In the genomic region with DNA sequence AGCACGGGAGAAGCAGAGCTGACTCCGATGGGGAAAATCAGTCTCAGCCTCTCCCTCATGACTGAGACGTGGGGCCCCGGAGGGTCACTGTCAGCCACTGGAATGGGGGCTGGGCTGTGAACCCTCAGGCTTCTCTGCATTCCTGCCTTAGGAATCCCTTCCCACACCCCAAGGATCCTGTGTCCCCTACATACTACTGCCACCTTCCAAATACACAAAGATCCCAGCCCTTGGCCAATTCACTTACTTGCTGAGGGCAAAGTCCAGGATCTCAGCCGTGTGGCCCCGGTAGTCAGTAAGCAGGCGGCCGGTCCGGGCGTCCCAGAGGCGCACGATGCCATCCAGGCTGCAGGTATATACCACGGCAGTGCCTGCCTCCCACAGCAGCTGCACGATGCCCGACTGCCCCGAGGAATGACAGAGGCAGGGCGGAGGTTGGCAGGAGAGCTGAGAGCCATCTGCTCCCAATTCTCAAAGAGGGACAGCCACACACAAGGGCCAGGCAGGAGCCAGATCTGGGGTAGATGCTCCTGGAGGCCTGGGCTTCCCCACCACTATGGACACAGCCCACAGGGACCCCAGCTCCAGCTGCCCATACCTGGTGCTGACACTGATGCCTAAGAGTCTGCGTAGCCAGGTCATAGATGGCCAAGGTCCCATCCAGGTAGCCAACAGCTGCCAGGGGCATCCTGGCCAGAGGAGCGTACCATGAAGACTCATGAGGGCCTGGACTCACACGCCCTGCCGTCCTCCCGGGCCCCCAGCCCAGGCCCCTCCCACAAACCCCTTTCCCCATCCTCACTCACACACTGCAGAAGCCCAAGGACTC, we compare ENCODE assay signal across 1 cellular context.
TF ChIP-seq lines count a peak whose summit lies in the region.

No MANE protein-coding gene starts in this region.

TF ChIP-seq in HepG2, 621 proteins besides CTCF, POLR2A, EP300 and RAD21 (continued from another document and continues in another):
- TF ChIP-seq, protein P1, sequence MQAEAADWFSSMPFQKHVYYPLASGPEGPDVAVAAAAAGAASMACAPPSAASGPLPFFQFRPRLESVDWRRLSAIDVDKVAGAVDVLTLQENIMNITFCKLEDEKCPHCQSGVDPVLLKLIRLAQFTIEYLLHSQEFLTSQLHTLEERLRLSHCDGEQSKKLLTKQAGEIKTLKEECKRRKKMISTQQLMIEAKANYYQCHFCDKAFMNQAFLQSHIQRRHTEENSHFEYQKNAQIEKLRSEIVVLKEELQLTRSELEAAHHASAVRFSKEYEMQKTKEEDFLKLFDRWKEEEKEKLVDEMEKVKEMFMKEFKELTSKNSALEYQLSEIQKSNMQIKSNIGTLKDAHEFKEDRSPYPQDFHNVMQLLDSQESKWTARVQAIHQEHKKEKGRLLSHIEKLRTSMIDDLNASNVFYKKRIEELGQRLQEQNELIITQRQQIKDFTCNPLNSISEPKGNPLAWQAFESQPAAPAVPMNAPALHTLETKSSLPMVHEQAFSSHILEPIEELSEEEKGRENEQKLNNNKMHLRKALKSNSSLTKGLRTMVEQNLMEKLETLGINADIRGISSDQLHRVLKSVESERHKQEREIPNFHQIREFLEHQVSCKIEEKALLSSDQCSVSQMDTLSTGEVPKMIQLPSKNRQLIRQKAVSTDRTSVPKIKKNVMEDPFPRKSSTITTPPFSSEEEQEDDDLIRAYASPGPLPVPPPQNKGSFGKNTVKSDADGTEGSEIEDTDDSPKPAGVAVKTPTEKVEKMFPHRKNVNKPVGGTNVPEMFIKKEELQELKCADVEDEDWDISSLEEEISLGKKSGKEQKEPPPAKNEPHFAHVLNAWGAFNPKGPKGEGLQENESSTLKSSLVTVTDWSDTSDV (CRISPR knock-in tag; IDR thresholded peaks at IDR 0.05) = no peak
- TF ChIP-seq LCORL (IDR thresholded peaks at IDR 0.05) (no peak), LCORL (CRISPR knock-in tag; IDR thresholded peaks at IDR 0.05) (peak; percentile 83), RARA (CRISPR knock-in tag; IDR thresholded peaks at IDR 0.05) (0 out of 2 replicates have a peak, but pooled peaks have one; percentile 26), ATF3 (CRISPR knock-in tag; IDR thresholded peaks at IDR 0.05) (no peak), YY1 (IDR thresholded peaks at IDR 0.05; ENCODE audit: insufficient read depth, insufficient replicate concordance, low read depth, low read length) (no peak), ZNF382 (CRISPR knock-in tag; IDR thresholded peaks at IDR 0.05; ENCODE audit: borderline replicate concordance) (no peak), ZNF343 (CRISPR knock-in tag; IDR thresholded peaks at IDR 0.05) (no peak), SRY (CRISPR knock-in tag; IDR thresholded peaks at IDR 0.05) (no peak), ZSCAN29 (CRISPR knock-in tag; conservative IDR thresholded peaks at IDR 0.05) (no peak), TAF15 (IDR thresholded peaks at IDR 0.05; ENCODE audit: low read depth, low read length, poor library complexity, severe bottlenecking) (no peak), PHF21A (CRISPR knock-in tag; IDR thresholded peaks at IDR 0.05) (peak; percentile 57; the same call in 1 of the 2 replicates), ZNF12 (CRISPR knock-in tag; IDR thresholded peaks at IDR 0.05) (no peak), HNRNPK (IDR thresholded peaks at IDR 0.05; ENCODE audit: low read depth, low read length, poor library complexity, severe bottlenecking) (no peak), REPIN1 (CRISPR knock-in tag; IDR thresholded peaks at IDR 0.05; ENCODE audit: borderline replicate concordance, low read depth) (no peak), ZBTB37 (CRISPR knock-in tag; IDR thresholded peaks at IDR 0.05) (no peak), ZNF576 (CRISPR knock-in tag; IDR thresholded peaks at IDR 0.05) (no peak), MTA3 (CRISPR knock-in tag; IDR thresholded peaks at IDR 0.05) (no peak), ZNF609 (CRISPR knock-in tag; IDR thresholded peaks at IDR 0.05; ENCODE audit: borderline replicate concordance) (no peak), HOXA3 (CRISPR knock-in tag; IDR thresholded peaks at IDR 0.05) (peak; percentile 61), ATAD3A (CRISPR knock-in tag; IDR thresholded peaks at IDR 0.05) (no peak), ZNF501 (CRISPR knock-in tag; IDR thresholded peaks at IDR 0.05) (no peak), KLF15 (CRISPR knock-in tag; IDR thresholded peaks at IDR 0.05; ENCODE audit: borderline replicate concordance) (no peak), ZNF136 (CRISPR knock-in tag; IDR thresholded peaks at IDR 0.05; ENCODE audit: low read depth) (no peak), XRCC5 (optimal IDR thresholded peaks at IDR 0.05; ENCODE audit: low read length) (no peak), ZNF230 (CRISPR knock-in tag; IDR thresholded peaks at IDR 0.05) (0 out of 2 replicates have a peak, but pooled peaks have one; percentile 34), HES4 (CRISPR knock-in tag; IDR thresholded peaks at IDR 0.05; ENCODE audit: borderline replicate concordance) (0 out of 2 replicates have a peak, but pooled peaks have one; percentile 40), ZMAT3 (CRISPR knock-in tag; conservative IDR thresholded peaks at IDR 0.05) (no peak; the same call in 1 of the 2 replicates), THAP11 (CRISPR knock-in tag; IDR thresholded peaks at IDR 0.05) (peak; percentile 47; the same call in 1 of the 2 replicates), ZBTB42 (CRISPR knock-in tag; IDR thresholded peaks at IDR 0.05) (no peak), ZNF574 (CRISPR knock-in tag; IDR thresholded peaks at IDR 0.05) (0 out of 2 replicates have a peak, but pooled peaks have one; percentile 13), MYNN (CRISPR knock-in tag; IDR thresholded peaks at IDR 0.05; ENCODE audit: low read depth) (no peak), ZFX (CRISPR knock-in tag; IDR thresholded peaks at IDR 0.05; ENCODE audit: low read depth) (peak; percentile 21; the same call in 1 of the 2 replicates), ZNF563 (CRISPR knock-in tag; IDR thresholded peaks at IDR 0.05) (no peak), IKZF4 (CRISPR knock-in tag; IDR thresholded peaks at IDR 0.05; ENCODE audit: borderline replicate concordance, low read depth, not compliant biosample characterization) (no peak), FOXK2 (IDR thresholded peaks at IDR 0.05) (no peak)
- TF ChIP-seq, protein P2, sequence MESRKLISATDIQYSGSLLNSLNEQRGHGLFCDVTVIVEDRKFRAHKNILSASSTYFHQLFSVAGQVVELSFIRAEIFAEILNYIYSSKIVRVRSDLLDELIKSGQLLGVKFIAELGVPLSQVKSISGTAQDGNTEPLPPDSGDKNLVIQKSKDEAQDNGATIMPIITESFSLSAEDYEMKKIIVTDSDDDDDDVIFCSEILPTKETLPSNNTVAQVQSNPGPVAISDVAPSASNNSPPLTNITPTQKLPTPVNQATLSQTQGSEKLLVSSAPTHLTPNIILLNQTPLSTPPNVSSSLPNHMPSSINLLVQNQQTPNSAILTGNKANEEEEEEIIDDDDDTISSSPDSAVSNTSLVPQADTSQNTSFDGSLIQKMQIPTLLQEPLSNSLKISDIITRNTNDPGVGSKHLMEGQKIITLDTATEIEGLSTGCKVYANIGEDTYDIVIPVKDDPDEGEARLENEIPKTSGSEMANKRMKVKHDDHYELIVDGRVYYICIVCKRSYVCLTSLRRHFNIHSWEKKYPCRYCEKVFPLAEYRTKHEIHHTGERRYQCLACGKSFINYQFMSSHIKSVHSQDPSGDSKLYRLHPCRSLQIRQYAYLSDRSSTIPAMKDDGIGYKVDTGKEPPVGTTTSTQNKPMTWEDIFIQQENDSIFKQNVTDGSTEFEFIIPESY (CRISPR knock-in tag; IDR thresholded peaks at IDR 0.05) = peak; percentile 38; the same call in 1 of the 2 replicates
- TF ChIP-seq, protein P3, sequence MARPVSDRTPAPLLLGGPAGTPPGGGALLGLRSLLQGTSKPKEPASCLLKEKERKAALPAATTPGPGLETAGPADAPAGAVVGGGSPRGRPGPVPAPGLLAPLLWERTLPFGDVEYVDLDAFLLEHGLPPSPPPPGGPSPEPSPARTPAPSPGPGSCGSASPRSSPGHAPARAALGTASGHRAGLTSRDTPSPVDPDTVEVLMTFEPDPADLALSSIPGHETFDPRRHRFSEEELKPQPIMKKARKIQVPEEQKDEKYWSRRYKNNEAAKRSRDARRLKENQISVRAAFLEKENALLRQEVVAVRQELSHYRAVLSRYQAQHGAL (CRISPR knock-in tag; IDR thresholded peaks at IDR 0.05; ENCODE audit: not compliant biosample characterization) = no peak
